In the genomic region with DNA sequence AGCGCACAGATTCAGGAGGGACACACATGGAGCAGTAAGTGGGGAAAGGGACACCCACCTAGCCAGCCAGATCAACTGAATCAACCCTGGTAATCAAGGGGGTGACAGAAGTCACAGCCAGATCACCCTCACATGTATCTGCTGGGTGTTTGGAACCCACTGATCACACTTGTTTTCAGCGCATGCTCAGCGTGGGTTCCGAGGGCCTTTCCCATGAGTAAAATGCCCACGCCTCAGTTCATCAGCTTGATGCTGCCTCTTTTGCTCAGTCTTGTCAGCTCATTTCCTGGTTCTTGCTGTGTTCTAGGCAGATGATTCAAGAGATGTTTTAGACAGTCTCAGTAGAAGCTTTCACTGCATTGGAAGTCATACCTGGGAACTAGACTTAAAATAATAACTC, we compare ENCODE assay signal across 24 cellular contexts.
DNase-seq lines count a peak whose midpoint lies in the region; ATAC-seq, FAIRE-seq and TF ChIP-seq lines count a peak whose summit lies in the region.
"Had no signal": no experiment of that assay in that cellular context is flagged by ENCODE, and none has a peak within 500 bp of the region (broad histone marks: within the 10 kb centered on the region; RNA-seq: fewer than 3 reads in every experiment).

No MANE protein-coding gene starts in this region.

- H3K4me1 ChIP-seq in H9 (ENCODE audit: insufficient read depth, low read length) (no peaks in the 10 kb centered on the region), H1 (replicated peaks in 1 of 4; ENCODE audit: control insufficient read depth in 3 of 4, insufficient read depth in 4 of 4, low read length in 3 of 4) (no peaks in the 10 kb centered on the region), neural progenitor cell (no peaks in the 10 kb centered on the region), adrenal gland (replicated peaks in 1 of 2) (no peaks in the 10 kb centered on the region)
- H3K4me1 ChIP-seq: A549, BE2C had no signal

- CTCF ChIA-PET in H1 (lab: Charles Lee; ENCODE audit: partially characterized antibody): interaction anchor here (0.7 to 1.5 kb wide), 4 partner anchors 15 to 684 kb away, joined by 3 read pairs; no protein-coding TSS in a partner anchor

- H3K4me3 ChIP-seq in H1 (ENCODE audit: extremely low read depth in 1 of 4, insufficient read depth in 2 of 4, low read depth in 3 of 4, low read length in 4 of 4) (no peak overlapping the region), neural progenitor cell (no peak overlapping the region), adrenal gland (no peak overlapping the region)
- H3K4me3 ChIP-seq: A549; BLaER1 treated with 17β-estradiol and CSF1 and Interleukin-3, amounts not matched to agents 10 nM and 100 nM; GM23248 had no signal

- H3K79me1 ChIP-seq in H9 (ENCODE audit: insufficient read depth, low read depth, low read length, poor library complexity, severe bottlenecking) (no peaks in the 10 kb centered on the region), H1 (ENCODE audit: low read depth, low read length) (no peaks in the 10 kb centered on the region)

- H3K27ac ChIP-seq in H9 (ENCODE audit: insufficient read length, low read depth, low read length) (no peak overlapping the region), H1 (ENCODE audit: low read depth, low read length) (no peak overlapping the region), neural progenitor cell (no peak overlapping the region), adrenal gland (no peak overlapping the region)
- H3K27ac ChIP-seq: A549; BLaER1 treated with 17β-estradiol and CSF1 and Interleukin-3, amounts not matched to agents 10 nM and 100 nM; GM23248 had no signal

- intact Hi-C loops in adrenal gland (cut with DNase I): no loop called here

- H3K14ac ChIP-seq in H9 (ENCODE audit: insufficient read depth, low read length) (no peak overlapping the region), H1 (ENCODE audit: insufficient read length) (no peak overlapping the region)

- no peak for TF ChIP-seq RAD21 in H1 (IDR thresholded peaks at IDR 0.05 in 1 of 2, conservative IDR thresholded peaks at IDR 0.05 in 1 of 2; ENCODE audit: low read depth in 2 of 2, low read length in 2 of 2)

- peaks cover 6 to 13% of the 10 kb centered on the region in 2 experiments; a peak in 4 of 5 replicates for H3K9me3 Mint-ChIP-seq in H9
- peaks cover 2% of the 10 kb centered on the region for H3K9me3 Mint-ChIP-seq in neural progenitor cell

- H3K79me2 ChIP-seq in H9 (ENCODE audit: insufficient read depth, low read length) (no peaks in the 10 kb centered on the region), H1 (ENCODE audit: control insufficient read depth in 1 of 2, insufficient read depth in 2 of 2, low read length in 2 of 2) (no peaks in the 10 kb centered on the region), neural progenitor cell (ENCODE audit: low read depth) (no peaks in the 10 kb centered on the region)

- H2BK12ac ChIP-seq in H9 (ENCODE audit: insufficient read length, low read depth, low read length) (no peak overlapping the region), H1 (ENCODE audit: low read depth, low read length) (no peak overlapping the region)

- H3K27me3 Mint-ChIP-seq in H9 (ENCODE audit: low read depth): no peaks in the 10 kb centered on the region; the same call in 1 of the 2 replicates
- peaks cover 2% of the 10 kb centered on the region for H3K27me3 Mint-ChIP-seq in neural progenitor cell (ENCODE audit: insufficient read depth, low read depth)

- peaks cover 0 to 3% (median 2%) of the 10 kb centered on the region in 3 experiments; a peak in 2 of 7 replicates for H3K36me3 Mint-ChIP-seq in H9 (ENCODE audit: insufficient read depth in 1 of 3, low read depth in 3 of 3)
- H3K36me3 Mint-ChIP-seq in neural progenitor cell: no peaks in the 10 kb centered on the region
- H3K36me3 Mint-ChIP-seq: CD14-positive monocyte had no signal

- H2BK15ac ChIP-seq in H9 (ENCODE audit: low read depth, low read length) (no peak overlapping the region), H1 (ENCODE audit: low read length) (no peak overlapping the region)

- no peak for FAIRE-seq in H1 (lab: Jason Lieb, UNC)
- FAIRE-seq: A549, GM12891, GM18507, GM19239, H54 had no signal

- H3K23ac ChIP-seq in H9 (ENCODE audit: insufficient read length, low read depth, low read length) (no peak overlapping the region), H1 (ENCODE audit: insufficient read length) (no peak overlapping the region)

- peak overlapping the region; percentile 8 for H4K5ac ChIP-seq in H9 (ENCODE audit: insufficient read length, low read depth, low read length)
- H4K5ac ChIP-seq in H1 (ENCODE audit: insufficient read length, low read depth, low read length): no peak overlapping the region

- H2BK20ac ChIP-seq in H9 (ENCODE audit: low read depth, low read length, poor library complexity, severe bottlenecking): no peak overlapping the region
- H2BK20ac ChIP-seq in H1 (ENCODE audit: low read length): 0 out of 2 replicates have a peak overlapping the region, but pooled peaks have one; percentile 6

- H3K18ac ChIP-seq in H9 (ENCODE audit: insufficient read length, low read depth, low read length) (no peak overlapping the region), H1 (ENCODE audit: extremely low read depth, low read length) (no peak overlapping the region)

- H3K36me3 ChIP-seq in H1 (ENCODE audit: control insufficient read depth in 2 of 4, insufficient read depth in 4 of 4, low read length in 3 of 4) (no peaks in the 10 kb centered on the region), neural progenitor cell (no peaks in the 10 kb centered on the region), adrenal gland (replicated peaks in 1 of 2) (no peaks in the 10 kb centered on the region)
- H3K36me3 ChIP-seq: BE2C; BLaER1 treated with 17β-estradiol and CSF1 and Interleukin-3, amounts not matched to agents 10 nM and 100 nM had no signal

- no peak for TF ChIP-seq EP300 in H1 (IDR thresholded peaks at IDR 0.05; ENCODE audit: borderline replicate concordance in 1 of 2, low read depth in 2 of 2, low read length in 2 of 2)

- DNase-seq in H9: no peak
- no peak for DNase-seq in H1 (ENCODE audit: low read depth in 1 of 2, low spot score in 2 of 2)
- DNase-seq in neural progenitor cell (ENCODE audit: low spot score): no peak
- no peak for DNase-seq in activated T-cell treated with anti-CD3 and anti-CD28 coated beads, Interleukin-2, amount 50 U/mL, for 48 hours
- DNase-seq in adrenal gland: no peak
- DNase-seq: 8988T; ACHN; AML-193; BE2C; CD4-positive, alpha-beta T cell; CD8-positive, alpha-beta memory T cell; DMS53; DMS79 treated with DMSO at 0.1 percent for 48 hours; GF-D8; GM23248; HCEC 1CT had no signal

- H3K4ac ChIP-seq in H9 (ENCODE audit: low read depth, low read length) (no peak overlapping the region), H1 (replicated peaks; ENCODE audit: insufficient read length, low read depth, low read length) (no peak overlapping the region)

- WGBS in H9 (ENCODE audit: extremely low coverage, insufficient read length, low lambda C conversion rate): no CpG with 5 or more reads among the region's 5 CpGs
- 95% methylated on average over 5 of the region's 5 CpGs; no CpG with 5 or more reads in 1 of the 2 experiments for WGBS in H1 (ENCODE audit: extremely low coverage in 1 of 2, insufficient coverage in 1 of 2, insufficient read length in 1 of 2, insufficient replicate concordance in 2 of 2, low coverage in 1 of 2, low lambda C conversion rate in 2 of 2, missing lambda C conversion rate in 1 of 2), 2 experiments
- 90 to 95% (median 94%) methylated on average over 5 of the region's 5 CpGs for WGBS in adrenal gland, 4 donors

- H2BK5ac ChIP-seq in H9 (ENCODE audit: insufficient read length, low read length): no peak overlapping the region
- no peak overlapping the region for H2BK5ac ChIP-seq in H1 (ENCODE audit: low read depth, low read length)

- H3K4me3 Mint-ChIP-seq in H9 (no peak overlapping the region), neural progenitor cell (no peak overlapping the region)
- H3K4me3 Mint-ChIP-seq: CD14-positive monocyte; CD4-positive, alpha-beta T cell; CD8-positive, alpha-beta memory T cell had no signal

- no peak overlapping the region for H3T11ph ChIP-seq in H9 (ENCODE audit: low read length)

- H3F3A ChIP-seq in neural progenitor cell (ENCODE audit: low read depth): no peaks in the 10 kb centered on the region

- H4K20me1 ChIP-seq in H9 (ENCODE audit: control insufficient read depth, insufficient read depth, insufficient read length): no peaks in the 10 kb centered on the region
- peaks cover 0 to 4% of the 10 kb centered on the region in 2 experiments for H4K20me1 ChIP-seq in H1 (replicated peaks in 1 of 2; ENCODE audit: control insufficient read depth in 1 of 2, insufficient read depth in 2 of 2, low read length in 2 of 2)
- no peaks in the 10 kb centered on the region for H4K20me1 ChIP-seq in neural progenitor cell (ENCODE audit: low read depth)
- H4K20me1 ChIP-seq: BLaER1 treated with 17β-estradiol and CSF1 and Interleukin-3, amounts not matched to agents 10 nM and 100 nM had no signal

- no peak overlapping the region for H2AFZ ChIP-seq in H9 (ENCODE audit: low read length)
- H2AFZ ChIP-seq in H1 (ENCODE audit: low read length): peak overlapping the region; percentile 55; the same call in 1 of the 2 replicates
- H2AFZ ChIP-seq in neural progenitor cell (replicated peaks): no peak overlapping the region
- H2AFZ ChIP-seq: GM23248 had no signal

- H3K27ac Mint-ChIP-seq in H9: no peak overlapping the region
- peak overlapping the region; percentile 30 for H3K27ac Mint-ChIP-seq in neural progenitor cell
- H3K27ac Mint-ChIP-seq: CD14-positive monocyte; CD4-positive, alpha-beta T cell had no signal

- H4K8ac ChIP-seq in H9 (replicated peaks; ENCODE audit: insufficient read length, low read depth, low read length) (no peak overlapping the region), H1 (ENCODE audit: extremely low read depth, insufficient read depth, low read length) (no peak overlapping the region)

- H2BK120ac ChIP-seq in H9 (ENCODE audit: low read depth, low read length, poor library complexity, severe bottlenecking) (no peak overlapping the region), H1 (replicated peaks; ENCODE audit: low read depth, low read length) (no peak overlapping the region)

- no peak; the same call in 2 of the 3 replicates for TF ChIP-seq CTCF in H9 (conservative IDR thresholded peaks at IDR 0.05)
- TF ChIP-seq CTCF in H1 (IDR thresholded peaks at IDR 0.05; ENCODE audit: control extremely low read depth in 1 of 3, insufficient read depth in 1 of 3, low read depth in 1 of 3, low read length in 3 of 3): no peak
- no peak for TF ChIP-seq CTCF in neural progenitor cell (IDR thresholded peaks at IDR 0.05)
- TF ChIP-seq CTCF in adrenal gland (IDR thresholded peaks at IDR 0.05): no peak

- H3K23me2 ChIP-seq in H9 (ENCODE audit: insufficient read length, low read depth, low read length, poor library complexity, severe bottlenecking) (no peaks in the 10 kb centered on the region), H1 (ENCODE audit: low read depth, low read length) (peaks cover 5% of the 10 kb centered on the region; the same call in 1 of the 2 replicates)

- no peak for TF ChIP-seq POLR2A in H1 (IDR thresholded peaks at IDR 0.05; ENCODE audit: control extremely low read depth in 1 of 2, low read depth in 2 of 2, low read length in 2 of 2)
- TF ChIP-seq POLR2A in adrenal gland (IDR thresholded peaks at IDR 0.05): no peak

- H4K91ac ChIP-seq in H9 (ENCODE audit: insufficient read length, low read depth, low read length) (no peak overlapping the region), H1 (replicated peaks; ENCODE audit: insufficient read length, low read length) (no peak overlapping the region)

- POLR2A ChIA-PET in H1 (lab: Charles Lee; ENCODE audit: partially characterized antibody): interaction anchor here (0.9 kb wide), 1 partner anchor 49 kb away, joined by 3 read pairs; no protein-coding TSS in a partner anchor

- no peak for ATAC-seq in GM18861 (IDR thresholded peaks at IDR 0.05; ENCODE audit: unreplicated experiment)
- ATAC-seq: A549 had no signal

- H3K4me2 ChIP-seq in H9 (ENCODE audit: insufficient read depth, insufficient read length, low read length) (no peak overlapping the region), H1 (ENCODE audit: insufficient read depth in 1 of 2, low read depth in 2 of 2, low read length in 2 of 2) (no peak overlapping the region), neural progenitor cell (no peak overlapping the region)
- H3K4me2 ChIP-seq: A549; BLaER1 treated with 17β-estradiol and CSF1 and Interleukin-3, amounts not matched to agents 10 nM and 100 nM had no signal

- H3K27me3 ChIP-seq in H9 (ENCODE audit: insufficient read depth, low read length) (no peaks in the 10 kb centered on the region; the same call in 1 of the 2 replicates), H1 (replicated peaks in 1 of 4; ENCODE audit: control insufficient read depth in 3 of 4, extremely low read depth in 1 of 4, insufficient read depth in 3 of 4, low read length in 3 of 4) (no peaks in the 10 kb centered on the region), neural progenitor cell (no peaks in the 10 kb centered on the region), adrenal gland (peaks cover 12% of the 10 kb centered on the region)
- H3K27me3 ChIP-seq: BE2C; BLaER1 treated with 17β-estradiol and CSF1 and Interleukin-3, amounts not matched to agents 10 nM and 100 nM had no signal

- H3K9ac ChIP-seq in H9 (ENCODE audit: extremely low read depth, insufficient read length, low read length) (no peak overlapping the region), H1 (replicated peaks in 1 of 4; ENCODE audit: extremely low read depth in 1 of 4, low read depth in 3 of 4, low read length in 3 of 4) (no peak overlapping the region), neural progenitor cell (no peak overlapping the region)
- H3K9ac ChIP-seq: BLaER1 treated with 17β-estradiol and CSF1 and Interleukin-3, amounts not matched to agents 10 nM and 100 nM; GM23248 had no signal

- H2AK5ac ChIP-seq in H9 (ENCODE audit: insufficient read length, low read length) (no peak overlapping the region), H1 (ENCODE audit: low read depth, low read length) (no peak overlapping the region)

- H3K4me1 Mint-ChIP-seq in H9 (no peaks in the 10 kb centered on the region), neural progenitor cell (no peaks in the 10 kb centered on the region)
- H3K4me1 Mint-ChIP-seq: CD8-positive, alpha-beta memory T cell had no signal

- H3K9me3 ChIP-seq in H9 (ENCODE audit: control insufficient read depth, low read depth, low read length): no peaks in the 10 kb centered on the region
- H3K9me3 ChIP-seq in H1 (ENCODE audit: insufficient read depth in 2 of 2, low read depth in 1 of 2, low read length in 1 of 2): no peaks in the 10 kb centered on the region
- no peaks in the 10 kb centered on the region for H3K9me3 ChIP-seq in neural progenitor cell (ENCODE audit: low read depth)
- H3K9me3 ChIP-seq in adrenal gland (replicated peaks in 1 of 3): no peaks in the 10 kb centered on the region
- H3K9me3 ChIP-seq: BE2C had no signal

- no peak overlapping the region for H3K56ac ChIP-seq in H9 (ENCODE audit: insufficient read length, low read depth, low read length)
- no peak overlapping the region for H3K56ac ChIP-seq in H1 (replicated peaks; ENCODE audit: insufficient read length, low read depth, low read length)
